Comparison of ENCODE assay signal across 1 cellular context in genomic region chr6:10995114-10995707, GRCh38.
TF ChIP-seq lines count a peak whose summit lies in the region.

No MANE protein-coding gene starts in this region.

TF ChIP-seq in H1, 55 proteins besides CTCF, POLR2A, EP300 and RAD21:
- TF ChIP-seq SP2 (IDR thresholded peaks at IDR 0.05; ENCODE audit: low read length) (no peak), SAP30 (IDR thresholded peaks at IDR 0.05; ENCODE audit: insufficient read depth, insufficient replicate concordance, low read length) (no peak), ATF2 (IDR thresholded peaks at IDR 0.05; ENCODE audit: low read length) (no peak), SP4 (IDR thresholded peaks at IDR 0.05; ENCODE audit: low read length) (no peak), HDAC2 (IDR thresholded peaks at IDR 0.05; ENCODE audit: borderline replicate concordance in 1 of 2, low read depth in 2 of 2, low read length in 2 of 2) (no peak), CREB1 (IDR thresholded peaks at IDR 0.05) (no peak), SP1 (IDR thresholded peaks at IDR 0.05; ENCODE audit: low read depth, low read length) (no peak), POU5F1 (IDR thresholded peaks at IDR 0.05; ENCODE audit: low read depth, low read length) (no peak), E2F6 (IDR thresholded peaks at IDR 0.05) (no peak), SRF (IDR thresholded peaks at IDR 0.05; ENCODE audit: low read depth, low read length) (no peak), KDM5A (IDR thresholded peaks at IDR 0.05; ENCODE audit: low read length) (no peak), BACH1 (IDR thresholded peaks at IDR 0.05; ENCODE audit: low read length) (no peak), CTBP2 (IDR thresholded peaks at IDR 0.05; ENCODE audit: borderline replicate concordance, insufficient read depth, insufficient read length, low read length) (no peak), TAF7 (optimal IDR thresholded peaks at IDR 0.05; ENCODE audit: borderline replicate concordance, low read depth, low read length) (no peak), BRCA1 (IDR thresholded peaks at IDR 0.05; ENCODE audit: low read depth, low read length) (no peak), SIN3A (conservative IDR thresholded peaks at IDR 0.05 in 1 of 2, IDR thresholded peaks at IDR 0.05 in 1 of 2; ENCODE audit: low read depth in 1 of 2, low read length in 2 of 2) (no peak), ASH2L (IDR thresholded peaks at IDR 0.05; ENCODE audit: low read length) (no peak), TAF1 (IDR thresholded peaks at IDR 0.05; ENCODE audit: low read depth, low read length) (no peak)
- TF ChIP-seq, protein P1, sequence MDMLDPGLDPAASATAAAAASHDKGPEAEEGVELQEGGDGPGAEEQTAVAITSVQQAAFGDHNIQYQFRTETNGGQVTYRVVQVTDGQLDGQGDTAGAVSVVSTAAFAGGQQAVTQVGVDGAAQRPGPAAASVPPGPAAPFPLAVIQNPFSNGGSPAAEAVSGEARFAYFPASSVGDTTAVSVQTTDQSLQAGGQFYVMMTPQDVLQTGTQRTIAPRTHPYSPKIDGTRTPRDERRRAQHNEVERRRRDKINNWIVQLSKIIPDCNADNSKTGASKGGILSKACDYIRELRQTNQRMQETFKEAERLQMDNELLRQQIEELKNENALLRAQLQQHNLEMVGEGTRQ (IDR thresholded peaks at IDR 0.05; ENCODE audit: low read length) = no peak
